Comparison of ENCODE assay signal across 2 cellular contexts in genomic region chr1:247474367-247474766, GRCh38.
A peak's percentile ranks its signal among the peaks of the same experiment; 100 is the strongest.
TF ChIP-seq lines count a peak whose summit lies in the region.

No MANE protein-coding gene starts in this region.

TF ChIP-seq in GM23338, 12 proteins besides CTCF, POLR2A, EP300 and RAD21 (continued from another document):
- no peak for TF ChIP-seq ZNF331 (CRISPR knock-in tag; IDR thresholded peaks at IDR 0.05; ENCODE audit: low read depth)
- TF ChIP-seq, protein P1, sequence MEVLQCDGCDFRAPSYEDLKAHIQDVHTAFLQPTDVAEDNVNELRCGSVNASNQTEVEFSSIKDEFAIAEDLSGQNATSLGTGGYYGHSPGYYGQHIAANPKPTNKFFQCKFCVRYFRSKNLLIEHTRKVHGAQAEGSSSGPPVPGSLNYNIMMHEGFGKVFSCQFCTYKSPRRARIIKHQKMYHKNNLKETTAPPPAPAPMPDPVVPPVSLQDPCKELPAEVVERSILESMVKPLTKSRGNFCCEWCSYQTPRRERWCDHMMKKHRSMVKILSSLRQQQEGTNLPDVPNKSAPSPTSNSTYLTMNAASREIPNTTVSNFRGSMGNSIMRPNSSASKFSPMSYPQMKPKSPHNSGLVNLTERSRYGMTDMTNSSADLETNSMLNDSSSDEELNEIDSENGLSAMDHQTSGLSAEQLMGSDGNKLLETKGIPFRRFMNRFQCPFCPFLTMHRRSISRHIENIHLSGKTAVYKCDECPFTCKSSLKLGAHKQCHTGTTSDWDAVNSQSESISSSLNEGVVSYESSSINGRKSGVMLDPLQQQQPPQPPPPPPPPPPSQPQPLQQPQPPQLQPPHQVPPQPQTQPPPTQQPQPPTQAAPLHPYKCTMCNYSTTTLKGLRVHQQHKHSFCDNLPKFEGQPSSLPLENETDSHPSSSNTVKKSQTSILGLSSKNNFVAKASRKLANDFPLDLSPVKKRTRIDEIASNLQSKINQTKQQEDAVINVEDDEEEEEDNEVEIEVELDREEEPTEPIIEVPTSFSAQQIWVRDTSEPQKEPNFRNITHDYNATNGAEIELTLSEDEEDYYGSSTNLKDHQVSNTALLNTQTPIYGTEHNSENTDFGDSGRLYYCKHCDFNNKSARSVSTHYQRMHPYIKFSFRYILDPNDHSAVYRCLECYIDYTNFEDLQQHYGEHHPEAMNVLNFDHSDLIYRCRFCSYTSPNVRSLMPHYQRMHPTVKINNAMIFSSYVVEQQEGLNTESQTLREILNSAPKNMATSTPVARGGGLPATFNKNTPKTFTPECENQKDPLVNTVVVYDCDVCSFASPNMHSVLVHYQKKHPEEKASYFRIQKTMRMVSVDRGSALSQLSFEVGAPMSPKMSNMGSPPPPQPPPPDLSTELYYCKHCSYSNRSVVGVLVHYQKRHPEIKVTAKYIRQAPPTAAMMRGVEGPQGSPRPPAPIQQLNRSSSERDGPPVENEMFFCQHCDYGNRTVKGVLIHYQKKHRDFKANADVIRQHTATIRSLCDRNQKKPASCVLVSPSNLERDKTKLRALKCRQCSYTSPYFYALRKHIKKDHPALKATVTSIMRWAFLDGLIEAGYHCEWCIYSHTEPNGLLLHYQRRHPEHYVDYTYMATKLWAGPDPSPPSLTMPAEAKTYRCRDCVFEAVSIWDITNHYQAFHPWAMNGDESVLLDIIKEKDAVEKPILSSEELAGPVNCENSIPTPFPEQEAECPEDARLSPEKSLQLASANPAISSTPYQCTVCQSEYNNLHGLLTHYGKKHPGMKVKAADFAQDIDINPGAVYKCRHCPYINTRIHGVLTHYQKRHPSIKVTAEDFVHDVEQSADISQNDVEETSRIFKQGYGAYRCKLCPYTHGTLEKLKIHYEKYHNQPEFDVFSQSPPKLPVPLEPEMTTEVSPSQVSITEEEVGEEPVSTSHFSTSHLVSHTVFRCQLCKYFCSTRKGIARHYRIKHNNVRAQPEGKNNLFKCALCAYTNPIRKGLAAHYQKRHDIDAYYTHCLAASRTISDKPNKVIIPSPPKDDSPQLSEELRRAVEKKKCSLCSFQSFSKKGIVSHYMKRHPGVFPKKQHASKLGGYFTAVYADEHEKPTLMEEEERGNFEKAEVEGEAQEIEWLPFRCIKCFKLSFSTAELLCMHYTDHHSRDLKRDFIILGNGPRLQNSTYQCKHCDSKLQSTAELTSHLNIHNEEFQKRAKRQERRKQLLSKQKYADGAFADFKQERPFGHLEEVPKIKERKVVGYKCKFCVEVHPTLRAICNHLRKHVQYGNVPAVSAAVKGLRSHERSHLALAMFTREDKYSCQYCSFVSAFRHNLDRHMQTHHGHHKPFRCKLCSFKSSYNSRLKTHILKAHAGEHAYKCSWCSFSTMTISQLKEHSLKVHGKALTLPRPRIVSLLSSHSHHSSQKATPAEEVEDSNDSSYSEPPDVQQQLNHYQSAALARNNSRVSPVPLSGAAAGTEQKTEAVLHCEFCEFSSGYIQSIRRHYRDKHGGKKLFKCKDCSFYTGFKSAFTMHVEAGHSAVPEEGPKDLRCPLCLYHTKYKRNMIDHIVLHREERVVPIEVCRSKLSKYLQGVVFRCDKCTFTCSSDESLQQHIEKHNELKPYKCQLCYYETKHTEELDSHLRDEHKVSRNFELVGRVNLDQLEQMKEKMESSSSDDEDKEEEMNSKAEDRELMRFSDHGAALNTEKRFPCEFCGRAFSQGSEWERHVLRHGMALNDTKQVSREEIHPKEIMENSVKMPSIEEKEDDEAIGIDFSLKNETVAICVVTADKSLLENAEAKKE (CRISPR knock-in tag; IDR thresholded peaks at IDR 0.05) = peak; percentile 94
- no peak for TF ChIP-seq EZH2phosphoT487 (IDR thresholded peaks at IDR 0.05; ENCODE audit: unreplicated experiment)

TF ChIP-seq in WTC11, 78 proteins besides CTCF, POLR2A, EP300 and RAD21:
- TF ChIP-seq ZNF317 (CRISPR knock-in tag; IDR thresholded peaks at IDR 0.05; ENCODE audit: borderline replicate concordance, low read depth) (no peak), TCF7 (CRISPR knock-in tag; IDR thresholded peaks at IDR 0.05; ENCODE audit: low read depth) (no peak), ZNF263 (CRISPR knock-in tag; IDR thresholded peaks at IDR 0.05; ENCODE audit: low read depth) (no peak), NFE2L1 (CRISPR knock-in tag; IDR thresholded peaks at IDR 0.05) (no peak), ZNF416 (CRISPR knock-in tag; IDR thresholded peaks at IDR 0.05) (no peak)
- TF ChIP-seq, protein P2, sequence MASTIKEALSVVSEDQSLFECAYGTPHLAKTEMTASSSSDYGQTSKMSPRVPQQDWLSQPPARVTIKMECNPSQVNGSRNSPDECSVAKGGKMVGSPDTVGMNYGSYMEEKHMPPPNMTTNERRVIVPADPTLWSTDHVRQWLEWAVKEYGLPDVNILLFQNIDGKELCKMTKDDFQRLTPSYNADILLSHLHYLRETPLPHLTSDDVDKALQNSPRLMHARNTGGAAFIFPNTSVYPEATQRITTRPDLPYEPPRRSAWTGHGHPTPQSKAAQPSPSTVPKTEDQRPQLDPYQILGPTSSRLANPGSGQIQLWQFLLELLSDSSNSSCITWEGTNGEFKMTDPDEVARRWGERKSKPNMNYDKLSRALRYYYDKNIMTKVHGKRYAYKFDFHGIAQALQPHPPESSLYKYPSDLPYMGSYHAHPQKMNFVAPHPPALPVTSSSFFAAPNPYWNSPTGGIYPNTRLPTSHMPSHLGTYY (CRISPR knock-in tag; IDR thresholded peaks at IDR 0.05) = no peak
- TF ChIP-seq, protein P3, sequence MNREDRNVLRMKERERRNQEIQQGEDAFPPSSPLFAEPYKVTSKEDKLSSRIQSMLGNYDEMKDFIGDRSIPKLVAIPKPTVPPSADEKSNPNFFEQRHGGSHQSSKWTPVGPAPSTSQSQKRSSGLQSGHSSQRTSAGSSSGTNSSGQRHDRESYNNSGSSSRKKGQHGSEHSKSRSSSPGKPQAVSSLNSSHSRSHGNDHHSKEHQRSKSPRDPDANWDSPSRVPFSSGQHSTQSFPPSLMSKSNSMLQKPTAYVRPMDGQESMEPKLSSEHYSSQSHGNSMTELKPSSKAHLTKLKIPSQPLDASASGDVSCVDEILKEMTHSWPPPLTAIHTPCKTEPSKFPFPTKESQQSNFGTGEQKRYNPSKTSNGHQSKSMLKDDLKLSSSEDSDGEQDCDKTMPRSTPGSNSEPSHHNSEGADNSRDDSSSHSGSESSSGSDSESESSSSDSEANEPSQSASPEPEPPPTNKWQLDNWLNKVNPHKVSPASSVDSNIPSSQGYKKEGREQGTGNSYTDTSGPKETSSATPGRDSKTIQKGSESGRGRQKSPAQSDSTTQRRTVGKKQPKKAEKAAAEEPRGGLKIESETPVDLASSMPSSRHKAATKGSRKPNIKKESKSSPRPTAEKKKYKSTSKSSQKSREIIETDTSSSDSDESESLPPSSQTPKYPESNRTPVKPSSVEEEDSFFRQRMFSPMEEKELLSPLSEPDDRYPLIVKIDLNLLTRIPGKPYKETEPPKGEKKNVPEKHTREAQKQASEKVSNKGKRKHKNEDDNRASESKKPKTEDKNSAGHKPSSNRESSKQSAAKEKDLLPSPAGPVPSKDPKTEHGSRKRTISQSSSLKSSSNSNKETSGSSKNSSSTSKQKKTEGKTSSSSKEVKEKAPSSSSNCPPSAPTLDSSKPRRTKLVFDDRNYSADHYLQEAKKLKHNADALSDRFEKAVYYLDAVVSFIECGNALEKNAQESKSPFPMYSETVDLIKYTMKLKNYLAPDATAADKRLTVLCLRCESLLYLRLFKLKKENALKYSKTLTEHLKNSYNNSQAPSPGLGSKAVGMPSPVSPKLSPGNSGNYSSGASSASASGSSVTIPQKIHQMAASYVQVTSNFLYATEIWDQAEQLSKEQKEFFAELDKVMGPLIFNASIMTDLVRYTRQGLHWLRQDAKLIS (CRISPR knock-in tag; IDR thresholded peaks at IDR 0.05; ENCODE audit: borderline replicate concordance) = no peak
- TF ChIP-seq, protein P4, sequence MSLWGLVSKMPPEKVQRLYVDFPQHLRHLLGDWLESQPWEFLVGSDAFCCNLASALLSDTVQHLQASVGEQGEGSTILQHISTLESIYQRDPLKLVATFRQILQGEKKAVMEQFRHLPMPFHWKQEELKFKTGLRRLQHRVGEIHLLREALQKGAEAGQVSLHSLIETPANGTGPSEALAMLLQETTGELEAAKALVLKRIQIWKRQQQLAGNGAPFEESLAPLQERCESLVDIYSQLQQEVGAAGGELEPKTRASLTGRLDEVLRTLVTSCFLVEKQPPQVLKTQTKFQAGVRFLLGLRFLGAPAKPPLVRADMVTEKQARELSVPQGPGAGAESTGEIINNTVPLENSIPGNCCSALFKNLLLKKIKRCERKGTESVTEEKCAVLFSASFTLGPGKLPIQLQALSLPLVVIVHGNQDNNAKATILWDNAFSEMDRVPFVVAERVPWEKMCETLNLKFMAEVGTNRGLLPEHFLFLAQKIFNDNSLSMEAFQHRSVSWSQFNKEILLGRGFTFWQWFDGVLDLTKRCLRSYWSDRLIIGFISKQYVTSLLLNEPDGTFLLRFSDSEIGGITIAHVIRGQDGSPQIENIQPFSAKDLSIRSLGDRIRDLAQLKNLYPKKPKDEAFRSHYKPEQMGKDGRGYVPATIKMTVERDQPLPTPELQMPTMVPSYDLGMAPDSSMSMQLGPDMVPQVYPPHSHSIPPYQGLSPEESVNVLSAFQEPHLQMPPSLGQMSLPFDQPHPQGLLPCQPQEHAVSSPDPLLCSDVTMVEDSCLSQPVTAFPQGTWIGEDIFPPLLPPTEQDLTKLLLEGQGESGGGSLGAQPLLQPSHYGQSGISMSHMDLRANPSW (CRISPR knock-in tag; conservative IDR thresholded peaks at IDR 0.05; ENCODE audit: low read depth) = no peak
TF ChIP-seq in WTC11: peak in this region for 0.
